In genomic region chr15:64809649-64810498, GRCh38 we compare ENCODE assay signal across 9 cellular contexts. TPM values are rescaled to one million over a fixed set of nuclear protein-coding genes. Genes with fewer than 3 reads are reported as not detected.
A peak's percentile ranks its signal among the peaks of the same experiment; 100 is the strongest.
DNase-seq lines count a peak whose midpoint lies in the region; ATAC-seq and TF ChIP-seq lines count a peak whose summit lies in the region.
"Had no signal": no experiment of that assay in that cellular context is flagged by ENCODE, and none has a peak within 500 bp of the region (broad histone marks: within the 10 kb centered on the region; RNA-seq: fewer than 3 reads in every experiment).

No MANE protein-coding gene starts in this region.

- no peak overlapping the region for H3K4me3 Mint-ChIP-seq in CD8-positive, alpha-beta memory T cell
- H3K4me3 Mint-ChIP-seq in activated CD8-positive, alpha-beta memory T cell treated with anti-CD3 and anti-CD28 coated beads, Interleukin-2, amount 10 ng/mL, durations not matched to agents 7 days and 5 days = no peak overlapping the region

- peaks cover 3 to 6% (median 5%) of the 10 kb centered on the region in 3 donors for H3K4me1 Mint-ChIP-seq in CD8-positive, alpha-beta memory T cell
- peaks cover 2% of the 10 kb centered on the region for H3K4me1 Mint-ChIP-seq in activated CD8-positive, alpha-beta memory T cell treated with anti-CD3 and anti-CD28 coated beads, Interleukin-2, amount 10 ng/mL, durations not matched to agents 7 days and 5 days

- no peak overlapping the region for H3K27ac Mint-ChIP-seq in CD8-positive, alpha-beta memory T cell
- H3K27ac Mint-ChIP-seq in activated CD8-positive, alpha-beta memory T cell treated with anti-CD3 and anti-CD28 coated beads, Interleukin-2, amount 10 ng/mL, durations not matched to agents 7 days and 5 days = no peak overlapping the region

- peaks cover 3 to 6% of the 10 kb centered on the region in 2 donors for H3K27me3 Mint-ChIP-seq in CD8-positive, alpha-beta memory T cell
- H3K27me3 Mint-ChIP-seq in activated CD8-positive, alpha-beta memory T cell treated with anti-CD3 and anti-CD28 coated beads, Interleukin-2, amount 10 ng/mL, durations not matched to agents 7 days and 5 days = peaks cover 3% of the 10 kb centered on the region

- TF ChIP-seq CTCF in epithelial cell of esophagus (IDR thresholded peaks at IDR 0.05; ENCODE audit: insufficient read depth, low read depth, low read length, missing control alignments) = peak; percentile 93

- POLR2A ChIA-PET in CD8-positive, alpha-beta memory T cell (lab: Charles Lee) = interaction anchor here (0.9 to 1.3 kb wide), 2 partner anchors 29 to 85 kb away, joined by 3 read pairs; no protein-coding TSS in a partner anchor

- peak; percentile 42 to 76 (median 56) for DNase-seq in CD8-positive, alpha-beta memory T cell
- DNase-seq in HT1080 (ENCODE audit: low read depth) (peak; percentile 63), NOMO-1 treated with DMSO at 0.1 percent for 48 hours (lab: John Stamatoyannopoulos, UW; ENCODE audit: unreplicated experiment) (peak; percentile 51), epithelial cell of esophagus (ENCODE audit: low read depth) (peak; percentile 71), middle frontal gyrus (ENCODE audit: extremely low spot score, low spot score) (peak; percentile 53)
- DNase-seq in activated CD8-positive, alpha-beta memory T cell treated with anti-CD3 and anti-CD28 coated beads, Interleukin-2, amount 10 ng/mL, durations not matched to agents 7 days and 5 days = peak; percentile 83
- peak; percentile 61 for DNase-seq in stimulated activated CD8-positive, alpha-beta memory T cell treated with anti-CD3 and anti-CD28 coated beads, Interleukin-7, amount 100 ng/mL, for 24 hours (ENCODE audit: low read depth)

- no peaks in the 10 kb centered on the region for H3K36me3 Mint-ChIP-seq in CD8-positive, alpha-beta memory T cell
- no peaks in the 10 kb centered on the region for H3K36me3 Mint-ChIP-seq in activated CD8-positive, alpha-beta memory T cell treated with anti-CD3 and anti-CD28 coated beads, Interleukin-2, amount 10 ng/mL, durations not matched to agents 7 days and 5 days

- no peaks in the 10 kb centered on the region for H3K27me3 ChIP-seq in CD8-positive, alpha-beta memory T cell (ENCODE audit: insufficient read depth, low read length, poor library complexity, severe bottlenecking)

- no peaks in the 10 kb centered on the region for H3K9me3 Mint-ChIP-seq in CD8-positive, alpha-beta memory T cell
- H3K9me3 Mint-ChIP-seq in activated CD8-positive, alpha-beta memory T cell treated with anti-CD3 and anti-CD28 coated beads, Interleukin-2, amount 10 ng/mL, durations not matched to agents 7 days and 5 days (ENCODE audit: low read depth) = no peaks in the 10 kb centered on the region

- no peaks in the 10 kb centered on the region for H3K4me1 ChIP-seq in CD8-positive, alpha-beta memory T cell (ENCODE audit: insufficient read depth, low read length)

- H3K27ac ChIP-seq in CD8-positive, alpha-beta memory T cell (ENCODE audit: low read depth, low read length) = no peak overlapping the region

- no peaks in the 10 kb centered on the region for H3K9me3 ChIP-seq in CD8-positive, alpha-beta memory T cell (ENCODE audit: low read length)

- CTCF ChIA-PET in CD8-positive, alpha-beta memory T cell (lab: Charles Lee) = interaction anchor here (0.8 to 4.4 kb wide), 29 partner anchors 9 to 106 kb away, joined by 3 to 26 read pairs (median 5); partner anchors contain the start of genes ANKDD1A and PLEKHO2
- CTCF ChIA-PET in activated CD8-positive, alpha-beta memory T cell treated with anti-CD3 and anti-CD28 coated beads, Interleukin-2, amount 10 ng/mL, durations not matched to agents 7 days and 5 days (lab: Charles Lee) = interaction anchor here (0.6 to 4.8 kb wide), 45 partner anchors 9 to 621 kb away, joined by 3 to 66 read pairs (median 4); no protein-coding TSS in a partner anchor

- no peak overlapping the region for H3K4me3 ChIP-seq in CD8-positive, alpha-beta memory T cell (ENCODE audit: low read length)
- no peak overlapping the region for H3K4me3 ChIP-seq in epithelial cell of esophagus (ENCODE audit: low read length)

- H3K36me3 ChIP-seq in CD8-positive, alpha-beta memory T cell (ENCODE audit: insufficient read depth, low read length) = no peaks in the 10 kb centered on the region

- peak; percentile 79 for ATAC-seq in activated CD8-positive, alpha-beta memory T cell treated with anti-CD3 and anti-CD28 coated beads, Interleukin-2, amount 10 ng/mL, durations not matched to agents 7 days and 5 days
- ATAC-seq in GM18873 (IDR thresholded peaks at IDR 0.05; ENCODE audit: low FRiP score, unreplicated experiment) = no peak

RNA-seq across cellular contexts. Expression of gene PIF1, which starts 15.6 kb away (rescaled TPM):
- total RNA-seq in CD8-positive, alpha-beta memory T cell = 10 to 100 TPM; 14.6 to 14.7 TPM
- 0.25 TPM for polyA plus RNA-seq in CD8-positive, alpha-beta memory T cell
- 15.3 and 15.6 TPM in 2 replicates for total RNA-seq in HT1080 (2014; rRNA removed; shearing (Covaris generic))
- polyA plus RNA-seq in HT1080 (2015; cell fraction: cytosol; rRNA removed) = 6.1 and 7.8 TPM in 2 replicates
- polyA plus RNA-seq in HT1080 (2015; cell fraction: nucleus; rRNA removed) = 78.8 and 94.0 TPM in 2 replicates
- total RNA-seq in activated CD8-positive, alpha-beta memory T cell treated with anti-CD3 and anti-CD28 coated beads, Interleukin-2, amount 10 ng/mL, durations not matched to agents 7 days and 5 days = 10 to 100 TPM; 59.5 to 85.5 TPM

RNA-seq across cellular contexts. Expression of gene PLEKHO2, which starts 31.8 kb away (rescaled TPM):
- 10 to 100 TPM; 15.8 to 16.1 TPM for total RNA-seq in CD8-positive, alpha-beta memory T cell
- polyA plus RNA-seq in CD8-positive, alpha-beta memory T cell = 33.3 TPM
- 11.5 and 13.3 TPM in 2 replicates for total RNA-seq in HT1080 (2014; rRNA removed; shearing (Covaris generic))
- polyA plus RNA-seq in HT1080 (2015; cell fraction: cytosol; rRNA removed) = 10.8 and 12.0 TPM in 2 replicates
- 11.8 and 12.0 TPM in 2 replicates for polyA plus RNA-seq in HT1080 (2015; cell fraction: nucleus; rRNA removed)
- total RNA-seq in activated CD8-positive, alpha-beta memory T cell treated with anti-CD3 and anti-CD28 coated beads, Interleukin-2, amount 10 ng/mL, durations not matched to agents 7 days and 5 days = 10 to 100 TPM; 27.8 to 28.4 TPM

RNA-seq across cellular contexts. Expression of gene RBPMS2, which starts 34.5 kb away (rescaled TPM):
- not detected for total RNA-seq in CD8-positive, alpha-beta memory T cell
- not detected for polyA plus RNA-seq in CD8-positive, alpha-beta memory T cell
- total RNA-seq in HT1080 (2014; rRNA removed; shearing (Covaris generic)) = 0.14 TPM in 1 of 2 replicates, not detected in the other
- polyA plus RNA-seq in HT1080 (2015; cell fraction: cytosol; rRNA removed) = 2.7 and 2.8 TPM in 2 replicates
- polyA plus RNA-seq in HT1080 (2015; cell fraction: nucleus; rRNA removed) = 0.61 and 1.1 TPM in 2 replicates
- not detected for total RNA-seq in activated CD8-positive, alpha-beta memory T cell treated with anti-CD3 and anti-CD28 coated beads, Interleukin-2, amount 10 ng/mL, durations not matched to agents 7 days and 5 days
- total RNA-seq: T-helper 2 cell treated with Interferon-gamma antibody and Interleukin-4, amounts not matched to agents 100 ng/mL and 5 ng/mL, for 36 hours had no signal
